ENCODE assay signal across 14 cellular contexts in genomic region chr10:71821909-71822763, GRCh38. TPM values are rescaled to one million over a fixed set of nuclear protein-coding genes. Genes with fewer than 3 reads are reported as not detected.
A peak's percentile ranks its signal among the peaks of the same experiment; 100 is the strongest.
DNase-seq lines count a peak whose midpoint lies in the region; TF ChIP-seq lines count a peak whose summit lies in the region.
"Had no signal": no experiment of that assay in that cellular context is flagged by ENCODE, and none has a peak within 500 bp of the region (broad histone marks: within the 10 kb centered on the region; RNA-seq: fewer than 3 reads in every experiment).

No MANE protein-coding gene starts in this region.

- no peaks in the 10 kb centered on the region for H3K9me3 ChIP-seq in osteoblast (ENCODE audit: low read depth, low read length)
- H3K9me3 ChIP-seq in WERI-Rb-1 (ENCODE audit: severe bottlenecking): no peaks in the 10 kb centered on the region
- H3K9me3 ChIP-seq: esophagus squamous epithelium, upper lobe of left lung had no signal

- no peak overlapping the region for H2AFZ ChIP-seq in osteoblast (ENCODE audit: low read length)

- no peak overlapping the region for H3K4me2 ChIP-seq in osteoblast (ENCODE audit: insufficient read depth, low read length)

- H3K4me1 Mint-ChIP-seq in activated CD4-positive, alpha-beta T cell treated with anti-CD3 and anti-CD28 coated beads, Interleukin-2, amount 10 ng/mL, durations not matched to agents 7 days and 5 days: peaks cover 14% of the 10 kb centered on the region
- no peaks in the 10 kb centered on the region for H3K4me1 Mint-ChIP-seq in mesothelial cell of epicardium
- H3K4me1 Mint-ChIP-seq: activated B cell treated with CpG ODN at 0.5 μM for 24 hours had no signal

- peak; percentile 22 for DNase-seq in activated CD4-positive, alpha-beta T cell treated with anti-CD3 and anti-CD28 coated beads, Interleukin-2, amount 10 ng/mL, durations not matched to agents 7 days and 5 days
- no peak for DNase-seq in activated CD4-positive, alpha-beta T cell treated with anti-CD3 and anti-CD28 coated beads for 4 hours
- peak; percentile 53 for DNase-seq in M059J (ENCODE audit: low read depth)
- peak; percentile 66 for DNase-seq in astrocyte of the hippocampus (ENCODE audit: low read depth, low spot score)
- DNase-seq in osteoblast (ENCODE audit: insufficient read length, low spot score, missing footprints): peak; percentile 83
- no peak for DNase-seq in WERI-Rb-1
- no peak for DNase-seq in SHP77 (lab: John Stamatoyannopoulos, UW)
- no peak for DNase-seq in mesothelial cell of epicardium (ENCODE audit: low spot score in 2 of 2, unreplicated experiment in 2 of 2)
- DNase-seq: activated B cell treated with CpG ODN at 0.5 μM for 24 hours; activated effector memory CD4-positive, alpha-beta T cell treated with Interleukin-2 at 50 U/mL for 16 hours; esophagus squamous epithelium; NCI-H2081 treated with DMSO at 0.1 percent for 48 hours; upper lobe of left lung had no signal

- H3K27ac ChIP-seq in osteoblast (ENCODE audit: low read depth, low read length) (no peak overlapping the region), WERI-Rb-1 (no peak overlapping the region)
- H3K27ac ChIP-seq: esophagus squamous epithelium, upper lobe of left lung had no signal

- H3K27me3 ChIP-seq in osteoblast (ENCODE audit: insufficient read depth, low read length) (no peaks in the 10 kb centered on the region), WERI-Rb-1 (ENCODE audit: insufficient read depth, low read depth, severe bottlenecking) (no peaks in the 10 kb centered on the region)
- H3K27me3 ChIP-seq: esophagus squamous epithelium, upper lobe of left lung had no signal

- H3K79me2 ChIP-seq in osteoblast (ENCODE audit: insufficient read depth, low read length): peaks cover 11% of the 10 kb centered on the region

- no peaks in the 10 kb centered on the region for H3K4me1 ChIP-seq in osteoblast (ENCODE audit: insufficient read depth, low read length)

- H3K4me3 Mint-ChIP-seq in activated CD4-positive, alpha-beta T cell treated with anti-CD3 and anti-CD28 coated beads, Interleukin-2, amount 10 ng/mL, durations not matched to agents 7 days and 5 days: no peak overlapping the region
- H3K4me3 Mint-ChIP-seq in mesothelial cell of epicardium: no peak overlapping the region
- H3K4me3 Mint-ChIP-seq: activated B cell treated with CpG ODN at 0.5 μM for 24 hours had no signal

- CTCF ChIA-PET in activated CD4-positive, alpha-beta T cell treated with anti-CD3 and anti-CD28 coated beads, Interleukin-2, amount 10 ng/mL, durations not matched to agents 7 days and 5 days (lab: Charles Lee): interaction anchor here (1.5 kb wide), 1 partner anchor 9 kb away, joined by 7 read pairs; no protein-coding TSS in a partner anchor

- no peak overlapping the region for H3K4me3 ChIP-seq in osteoblast (ENCODE audit: insufficient read depth, low read length)
- H3K4me3 ChIP-seq in WERI-Rb-1 (ENCODE audit: low read depth, low read length): no peak overlapping the region
- H3K4me3 ChIP-seq: esophagus squamous epithelium, K562, upper lobe of left lung had no signal

- H3K36me3 Mint-ChIP-seq in activated CD4-positive, alpha-beta T cell treated with anti-CD3 and anti-CD28 coated beads, Interleukin-2, amount 10 ng/mL, durations not matched to agents 7 days and 5 days (ENCODE audit: low read depth): peaks cover 39% of the 10 kb centered on the region
- H3K36me3 Mint-ChIP-seq in mesothelial cell of epicardium: peaks cover 41% of the 10 kb centered on the region

- TF ChIP-seq CTCF in osteoblast (IDR thresholded peaks at IDR 0.05; ENCODE audit: extremely low read depth, low read depth, low read length): no peak
- no peak for TF ChIP-seq CTCF in WERI-Rb-1 (IDR thresholded peaks at IDR 0.05; ENCODE audit: low read depth, low read length)
- TF ChIP-seq CTCF in mesothelial cell of epicardium (IDR thresholded peaks at IDR 0.05; ENCODE audit: unreplicated experiment): no peak

- H3K36me3 ChIP-seq in osteoblast (ENCODE audit: insufficient read depth, low read length) (peaks cover 89% of the 10 kb centered on the region), WERI-Rb-1 (peaks cover 87% of the 10 kb centered on the region)

- POLR2A ChIA-PET in activated CD4-positive, alpha-beta T cell treated with anti-CD3 and anti-CD28 coated beads, Interleukin-2, amount 10 ng/mL, durations not matched to agents 7 days and 5 days (lab: Charles Lee): no interaction called here

- H4K20me1 ChIP-seq in osteoblast (ENCODE audit: insufficient read depth, low read length): peaks cover 38% of the 10 kb centered on the region

- no peaks in the 10 kb centered on the region for H3K27me3 Mint-ChIP-seq in activated CD4-positive, alpha-beta T cell treated with anti-CD3 and anti-CD28 coated beads, Interleukin-2, amount 10 ng/mL, durations not matched to agents 7 days and 5 days
- H3K27me3 Mint-ChIP-seq in mesothelial cell of epicardium (ENCODE audit: low read depth): no peaks in the 10 kb centered on the region
- H3K27me3 Mint-ChIP-seq: activated B cell treated with CpG ODN at 0.5 μM for 24 hours had no signal

- H3K9me3 Mint-ChIP-seq in activated CD4-positive, alpha-beta T cell treated with anti-CD3 and anti-CD28 coated beads, Interleukin-2, amount 10 ng/mL, durations not matched to agents 7 days and 5 days: no peaks in the 10 kb centered on the region
- no peaks in the 10 kb centered on the region for H3K9me3 Mint-ChIP-seq in mesothelial cell of epicardium
- H3K9me3 Mint-ChIP-seq: activated B cell treated with CpG ODN at 0.5 μM for 24 hours had no signal

- no peak overlapping the region for H3K27ac Mint-ChIP-seq in activated CD4-positive, alpha-beta T cell treated with anti-CD3 and anti-CD28 coated beads, Interleukin-2, amount 10 ng/mL, durations not matched to agents 7 days and 5 days
- no peak overlapping the region for H3K27ac Mint-ChIP-seq in mesothelial cell of epicardium
- H3K27ac Mint-ChIP-seq: activated B cell treated with CpG ODN at 0.5 μM for 24 hours had no signal

RNA-seq across cellular contexts. Expression of gene PSAP, which starts 28.9 kb away (rescaled TPM):
- total RNA-seq in activated CD4-positive, alpha-beta T cell treated with anti-CD3 and anti-CD28 coated beads, Interleukin-2, amount 10 ng/mL, durations not matched to agents 7 days and 5 days: 100 to 1,000 TPM; 144 to 153 TPM
- 359 and 530 TPM in 2 replicates for total RNA-seq in M059J (2014; rRNA removed; shearing (Covaris generic))
- total RNA-seq in osteoblast: 1,248 and 1,391 TPM in 2 replicates
- 554 to 574 TPM (median 557 TPM) in 3 replicates for total RNA-seq in mesothelial cell of epicardium

RNA-seq across cellular contexts. Expression of gene VSIR, which starts 48.8 kb away (rescaled TPM):
- 100 to 1,000 TPM; 120 to 148 TPM for total RNA-seq in activated CD4-positive, alpha-beta T cell treated with anti-CD3 and anti-CD28 coated beads, Interleukin-2, amount 10 ng/mL, durations not matched to agents 7 days and 5 days
- total RNA-seq in M059J (2014; rRNA removed; shearing (Covaris generic)): 5.3 and 17.1 TPM in 2 replicates
- total RNA-seq in osteoblast (69.5 and 75.3 TPM in 2 replicates), mesothelial cell of epicardium (8.0 to 9.1 TPM (median 8.7 TPM) in 3 replicates)

Comparison
In these comparisons a context has a peak if more than half of its experiments do, and no peak if none do; other contexts are left out.
1. DNase-seq: peak in activated CD4-positive, alpha-beta T cell treated with anti-CD3 and anti-CD28 coated beads, Interleukin-2, amount 10 ng/mL, durations not matched to agents 7 days and 5 days (single experiment), M059J (single experiment), astrocyte of the hippocampus (single experiment) and osteoblast (single experiment); none in activated CD4-positive, alpha-beta T cell treated with anti-CD3 and anti-CD28 coated beads for 4 hours (0 of 2), WERI-Rb-1 (single experiment), SHP77 (0 of 2) and mesothelial cell of epicardium (0 of 2).